ENCODE assay signal across 14 cellular contexts in the genomic region with DNA sequence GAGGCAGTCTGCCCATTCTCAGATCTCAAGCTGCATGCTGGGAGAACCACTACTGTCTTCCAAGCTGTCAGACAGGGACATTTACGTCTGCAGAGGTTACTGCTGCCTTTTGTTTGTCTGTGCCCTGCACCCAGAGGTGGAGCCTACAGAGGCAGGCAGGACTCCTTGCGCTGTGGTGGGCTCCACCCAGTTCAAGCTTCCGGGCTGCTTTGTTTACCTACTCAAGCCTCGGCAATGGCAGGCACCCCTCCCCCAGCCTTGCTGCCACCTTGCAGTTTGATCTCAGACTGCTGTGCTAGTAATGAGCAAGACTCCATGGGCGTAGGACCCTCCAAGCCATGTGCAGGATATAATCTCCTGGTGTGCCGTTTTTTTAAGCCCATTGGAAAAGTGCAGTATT. TPM values are rescaled to one million over a fixed set of nuclear protein-coding genes. Genes with fewer than 3 reads are reported as not detected.
"Had no signal": no experiment of that assay in that cellular context is flagged by ENCODE, and none has a peak within 500 bp of the region (broad histone marks: within the 10 kb centered on the region; RNA-seq: fewer than 3 reads in every experiment).

No MANE protein-coding gene starts in this region.

RNA-seq across cellular contexts. Expression of a gene that starts 59.5 kb away (rescaled TPM):
- total RNA-seq: natural killer cell treated with Interleukin-12 subunit alpha and Interleukin-12 subunit beta and Interleukin-15 and Interleukin-18, amount 100 ng/mL, for 72 hours; omental fat pad; osteocyte; pancreas; posterior vena cava; pulmonary artery endothelial cell; right atrium auricular region; sciatic nerve; smooth muscle cell; spleen; transverse colon; upper lobe of right lung; uterus had no signal
- polyA plus RNA-seq: pancreas, smooth muscle cell, spleen, thymus had no signal
